Comparison of ENCODE assay signal across 15 cellular contexts in the genomic region with DNA sequence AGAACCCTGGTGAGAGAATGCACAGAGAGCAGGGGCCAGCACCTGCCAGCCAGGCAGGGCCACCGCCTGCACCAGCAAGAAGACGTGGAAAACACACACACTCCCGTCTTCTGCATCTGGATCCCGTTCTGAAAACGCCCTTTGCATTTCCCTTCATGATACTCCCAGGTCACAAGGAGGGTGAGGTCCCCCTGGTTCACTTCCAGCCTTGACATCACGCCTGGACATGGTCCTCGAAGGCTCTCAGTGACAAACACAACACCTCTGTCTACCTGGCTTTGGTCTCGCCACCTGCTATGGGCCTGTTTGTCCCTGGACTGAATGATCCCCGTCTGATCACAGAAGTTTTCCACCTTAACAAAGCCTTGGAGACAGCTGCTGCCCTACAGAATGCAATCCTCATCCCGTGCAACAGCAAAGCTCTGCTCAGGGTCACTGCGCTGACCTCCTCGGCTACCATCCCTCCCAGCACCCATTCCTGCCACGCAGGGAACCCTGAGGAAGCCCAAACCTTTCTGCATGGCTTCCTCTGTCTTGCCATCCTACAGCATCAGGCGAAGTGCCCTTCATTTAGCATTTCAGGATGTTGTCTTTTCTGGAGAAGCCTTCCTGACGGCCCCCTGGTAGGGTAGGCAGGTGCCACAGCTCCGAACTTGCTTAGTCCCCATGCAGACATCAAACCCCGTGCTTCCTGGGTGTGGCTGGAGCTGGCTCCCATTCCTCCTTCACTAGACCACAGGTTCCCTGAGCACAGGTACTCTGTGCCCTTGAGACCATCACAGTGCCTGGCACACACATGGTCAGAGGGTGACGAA.
DNase-seq lines count a peak whose midpoint lies in the region; ATAC-seq and TF ChIP-seq lines count a peak whose summit lies in the region.
"Had no signal": no experiment of that assay in that cellular context is flagged by ENCODE, and none has a peak within 500 bp of the region (broad histone marks: within the 10 kb centered on the region; RNA-seq: fewer than 3 reads in every experiment).

No MANE protein-coding gene starts in this region.

- TF ChIP-seq CTCF in chondrocyte (IDR thresholded peaks at IDR 0.05) (no peak), osteocyte (IDR thresholded peaks at IDR 0.05) (no peak)

- ATAC-seq in GM18868 (IDR thresholded peaks at IDR 0.05; ENCODE audit: unreplicated experiment) (peak; percentile 8), HG02973 (IDR thresholded peaks at IDR 0.05; ENCODE audit: unreplicated experiment) (no peak)
- ATAC-seq: gastrocnemius medialis, left colon had no signal

- peaks cover 4% of the 10 kb centered on the region for H3K36me3 Mint-ChIP-seq in T-helper 1 cell treated with Interleukin-12 subunit alpha and Interleukin-12 subunit beta and Interleukin-4 antibody, amounts not matched to agents 30 μg/mL and 1 μg/mL, for 36 hours (ENCODE audit: low read depth)
- H3K36me3 Mint-ChIP-seq in chondrocyte (ENCODE audit: low read depth) = peaks cover 15% of the 10 kb centered on the region
- H3K36me3 Mint-ChIP-seq in osteocyte (ENCODE audit: unreplicated experiment) = peaks cover 3% of the 10 kb centered on the region
- H3K36me3 Mint-ChIP-seq: memory B cell had no signal

- H3K4me1 Mint-ChIP-seq in T-helper 1 cell treated with Interleukin-12 subunit alpha and Interleukin-12 subunit beta and Interleukin-4 antibody, amounts not matched to agents 30 μg/mL and 1 μg/mL, for 36 hours (ENCODE audit: low read depth) = peaks cover 18% of the 10 kb centered on the region
- peaks cover 92% of the 10 kb centered on the region for H3K4me1 Mint-ChIP-seq in chondrocyte (ENCODE audit: low read depth)
- H3K4me1 Mint-ChIP-seq in osteocyte (ENCODE audit: unreplicated experiment) = peaks cover 68% of the 10 kb centered on the region
- H3K4me1 Mint-ChIP-seq: GM23338 had no signal

- H3K4me3 Mint-ChIP-seq in T-helper 1 cell treated with Interleukin-12 subunit alpha and Interleukin-12 subunit beta and Interleukin-4 antibody, amounts not matched to agents 30 μg/mL and 1 μg/mL, for 36 hours = no peak overlapping the region
- H3K4me3 Mint-ChIP-seq in chondrocyte (ENCODE audit: unreplicated experiment) (no peak overlapping the region), osteocyte (ENCODE audit: unreplicated experiment) (no peak overlapping the region)
- H3K4me3 Mint-ChIP-seq: GM23338; memory B cell; stimulated activated effector memory CD8-positive, alpha-beta T cell treated with anti-CD3 and anti-CD28 coated beads, Interleukin-12 subunit alpha, Interleukin-12 subunit beta, amount 100 ng/mL, for 72 hours had no signal

- DNase-seq in T-helper 1 cell (no peak), chondrocyte (ENCODE audit: low spot score) (no peak), osteocyte (ENCODE audit: extremely low spot score, unreplicated experiment) (peak; percentile 65), NCI-H82 treated with DMSO at 0.1 percent for 48 hours (lab: John Stamatoyannopoulos, UW; ENCODE audit: unreplicated experiment) (no peak), SIG-M5 (lab: John Stamatoyannopoulos, UW) (no peak)
- DNase-seq: activated CD4-positive, alpha-beta T cell treated with anti-CD3 and anti-CD28 coated beads for 1 hour; gastrocnemius medialis; hippocampal formation; left colon had no signal

- no peaks in the 10 kb centered on the region for H3K27me3 Mint-ChIP-seq in T-helper 1 cell treated with Interleukin-12 subunit alpha and Interleukin-12 subunit beta and Interleukin-4 antibody, amounts not matched to agents 30 μg/mL and 1 μg/mL, for 36 hours (ENCODE audit: low read depth)
- H3K27me3 Mint-ChIP-seq in chondrocyte (ENCODE audit: low read depth) = no peaks in the 10 kb centered on the region
- no peaks in the 10 kb centered on the region for H3K27me3 Mint-ChIP-seq in osteocyte (ENCODE audit: unreplicated experiment)

- H3K27ac Mint-ChIP-seq in T-helper 1 cell treated with Interleukin-12 subunit alpha and Interleukin-12 subunit beta and Interleukin-4 antibody, amounts not matched to agents 30 μg/mL and 1 μg/mL, for 36 hours = peak overlapping the region; percentile 34
- peak overlapping the region; percentile 67 for H3K27ac Mint-ChIP-seq in chondrocyte (ENCODE audit: unreplicated experiment)
- peak overlapping the region; percentile 21 for H3K27ac Mint-ChIP-seq in osteocyte (ENCODE audit: unreplicated experiment)
- H3K27ac Mint-ChIP-seq: GM23338 had no signal

- no peaks in the 10 kb centered on the region for H3K9me3 Mint-ChIP-seq in T-helper 1 cell treated with Interleukin-12 subunit alpha and Interleukin-12 subunit beta and Interleukin-4 antibody, amounts not matched to agents 30 μg/mL and 1 μg/mL, for 36 hours
- H3K9me3 Mint-ChIP-seq in chondrocyte (ENCODE audit: low read depth) = no peaks in the 10 kb centered on the region
- H3K9me3 Mint-ChIP-seq in osteocyte (ENCODE audit: unreplicated experiment) = no peaks in the 10 kb centered on the region
- H3K9me3 Mint-ChIP-seq: GM23338; memory B cell; stimulated activated effector memory CD8-positive, alpha-beta T cell treated with anti-CD3 and anti-CD28 coated beads, Interleukin-12 subunit alpha, Interleukin-12 subunit beta, amount 100 ng/mL, for 72 hours had no signal
